ENCODE assay signal across 10 cellular contexts in the genomic region with DNA sequence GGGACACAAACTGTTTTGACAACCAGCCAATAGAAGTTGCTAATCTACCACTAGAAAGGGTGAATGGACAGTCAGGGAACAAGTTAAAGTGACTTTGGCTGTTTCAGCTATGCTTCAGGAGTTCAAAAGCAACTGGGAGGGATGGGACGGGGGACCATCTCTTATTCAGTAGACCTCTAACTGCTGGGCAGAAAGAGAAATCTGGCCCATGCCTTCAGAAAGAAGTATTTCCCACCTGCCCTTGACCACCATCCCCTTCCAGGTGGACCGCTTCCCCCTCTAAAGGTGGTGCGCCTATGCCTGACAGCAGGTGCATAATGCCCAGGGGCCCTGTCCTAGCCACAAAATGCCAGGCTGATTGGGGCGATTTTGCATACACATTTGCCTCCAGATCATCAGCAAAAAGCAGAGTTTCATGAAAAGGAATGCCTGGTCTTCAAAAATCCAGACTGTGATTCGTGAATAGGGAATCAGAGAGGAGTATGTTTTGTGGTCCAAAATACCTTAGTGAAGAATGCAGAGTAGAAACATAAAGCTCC. TPM values are rescaled to one million over a fixed set of nuclear protein-coding genes. Genes with fewer than 3 reads are reported as not detected.
DNase-seq lines count a peak whose midpoint lies in the region; ATAC-seq and TF ChIP-seq lines count a peak whose summit lies in the region.
"Had no signal": no experiment of that assay in that cellular context is flagged by ENCODE, and none has a peak within 500 bp of the region (broad histone marks: within the 10 kb centered on the region; RNA-seq: fewer than 3 reads in every experiment).

No MANE protein-coding gene starts in this region.

- H3K4me1 ChIP-seq in right atrium auricular region = peaks cover 0 to 28% of the 10 kb centered on the region in 2 donors

- CTCF ChIA-PET in activated CD4-positive, alpha-beta memory T cell treated with anti-CD3 and anti-CD28 coated beads for 36 hours (lab: Charles Lee) = interaction anchor here (0.7 to 3.1 kb wide), 10 partner anchors 22 to 108 kb away, joined by 3 to 21 read pairs (median 4); no protein-coding TSS in a partner anchor

- DNase-seq in T-helper 2 cell treated with Interferon-gamma antibody and Interleukin-4, amounts not matched to agents 5 μg/mL and 100 μg/mL, for 36 hours (ENCODE audit: low spot score) = no peak
- no peak for DNase-seq in T-helper 2 cell
- DNase-seq in activated CD4-positive, alpha-beta memory T cell treated with anti-CD3 and anti-CD28 coated beads for 36 hours = no peak
- DNase-seq in right atrium auricular region (ENCODE audit: low spot score) = no peak
- no peak for DNase-seq in stimulated activated naive B cell treated with anti-CD40 and anti-IgM and Interleukin-4, amounts not matched to agents 10 μg/mL and 1 μg/mL and 100 μg/mL, for 72 hours
- DNase-seq in globus pallidus (ENCODE audit: low spot score) = no peak
- DNase-seq: tibial artery had no signal

- no peaks in the 10 kb centered on the region for H3K27me3 Mint-ChIP-seq in T-helper 2 cell treated with Interferon-gamma antibody and Interleukin-4, amounts not matched to agents 5 μg/mL and 100 μg/mL, for 36 hours (ENCODE audit: low read depth)
- no peaks in the 10 kb centered on the region for H3K27me3 Mint-ChIP-seq in activated CD4-positive, alpha-beta memory T cell treated with anti-CD3 and anti-CD28 coated beads for 36 hours
- no peaks in the 10 kb centered on the region for H3K27me3 Mint-ChIP-seq in stimulated activated naive B cell treated with anti-CD40 and anti-IgM and Interleukin-4, amounts not matched to agents 10 μg/mL and 1 μg/mL and 100 μg/mL, for 72 hours

- H3K36me3 Mint-ChIP-seq in T-helper 2 cell treated with Interferon-gamma antibody and Interleukin-4, amounts not matched to agents 5 μg/mL and 100 μg/mL, for 36 hours (ENCODE audit: low read depth) = peaks cover 68% of the 10 kb centered on the region
- peaks cover 67% of the 10 kb centered on the region for H3K36me3 Mint-ChIP-seq in activated CD4-positive, alpha-beta memory T cell treated with anti-CD3 and anti-CD28 coated beads for 36 hours
- peaks cover 64 to 73% of the 10 kb centered on the region in 2 donors for H3K36me3 Mint-ChIP-seq in stimulated activated naive B cell treated with anti-CD40 and anti-IgM and Interleukin-4, amounts not matched to agents 10 μg/mL and 1 μg/mL and 100 μg/mL, for 72 hours

- peak overlapping the region; percentile 82 for H3K4me3 Mint-ChIP-seq in T-helper 2 cell treated with Interferon-gamma antibody and Interleukin-4, amounts not matched to agents 5 μg/mL and 100 μg/mL, for 36 hours
- H3K4me3 Mint-ChIP-seq in activated CD4-positive, alpha-beta memory T cell treated with anti-CD3 and anti-CD28 coated beads for 36 hours = peak overlapping the region; percentile 89
- peak overlapping the region; percentile 88 to 95 for H3K4me3 Mint-ChIP-seq in stimulated activated naive B cell treated with anti-CD40 and anti-IgM and Interleukin-4, amounts not matched to agents 10 μg/mL and 1 μg/mL and 100 μg/mL, for 72 hours

- H3K9me3 Mint-ChIP-seq in T-helper 2 cell treated with Interferon-gamma antibody and Interleukin-4, amounts not matched to agents 5 μg/mL and 100 μg/mL, for 36 hours = no peaks in the 10 kb centered on the region
- no peaks in the 10 kb centered on the region for H3K9me3 Mint-ChIP-seq in activated CD4-positive, alpha-beta memory T cell treated with anti-CD3 and anti-CD28 coated beads for 36 hours
- no peaks in the 10 kb centered on the region for H3K9me3 Mint-ChIP-seq in stimulated activated naive B cell treated with anti-CD40 and anti-IgM and Interleukin-4, amounts not matched to agents 10 μg/mL and 1 μg/mL and 100 μg/mL, for 72 hours

- H3K27ac ChIP-seq in right atrium auricular region = peak overlapping the region; percentile 2 to 87
- H3K27ac ChIP-seq: tibial artery had no signal

- peaks cover 10% of the 10 kb centered on the region for H3K36me3 ChIP-seq in right atrium auricular region

- peak overlapping the region; percentile 37 for H3K27ac Mint-ChIP-seq in T-helper 2 cell treated with Interferon-gamma antibody and Interleukin-4, amounts not matched to agents 5 μg/mL and 100 μg/mL, for 36 hours
- peak overlapping the region; percentile 81 for H3K27ac Mint-ChIP-seq in activated CD4-positive, alpha-beta memory T cell treated with anti-CD3 and anti-CD28 coated beads for 36 hours
- peak overlapping the region; percentile 65 for H3K27ac Mint-ChIP-seq in stimulated activated naive B cell treated with anti-CD40 and anti-IgM and Interleukin-4, amounts not matched to agents 10 μg/mL and 1 μg/mL and 100 μg/mL, for 72 hours

- intact Hi-C loops in activated CD4-positive, alpha-beta memory T cell treated with anti-CD3 and anti-CD28 coated beads for 36 hours (cut with micrococcal nuclease) = loop anchor here (1.0 to 10.0 kb wide), 4 partner anchors 23 to 1351 kb away; partner anchors contain the start of gene ARF1

- H3K27me3 ChIP-seq in right atrium auricular region = no peaks in the 10 kb centered on the region
- H3K27me3 ChIP-seq: tibial artery had no signal

- peaks cover 63% of the 10 kb centered on the region for H3K4me1 Mint-ChIP-seq in T-helper 2 cell treated with Interferon-gamma antibody and Interleukin-4, amounts not matched to agents 5 μg/mL and 100 μg/mL, for 36 hours (ENCODE audit: low read depth)
- peaks cover 61% of the 10 kb centered on the region for H3K4me1 Mint-ChIP-seq in activated CD4-positive, alpha-beta memory T cell treated with anti-CD3 and anti-CD28 coated beads for 36 hours (ENCODE audit: low read depth)
- H3K4me1 Mint-ChIP-seq in stimulated activated naive B cell treated with anti-CD40 and anti-IgM and Interleukin-4, amounts not matched to agents 10 μg/mL and 1 μg/mL and 100 μg/mL, for 72 hours = peaks cover 50 to 78% of the 10 kb centered on the region in 2 donors

- no peak for ATAC-seq in stimulated activated naive B cell treated with anti-CD40 and anti-IgM and Interleukin-4, amounts not matched to agents 10 μg/mL and 1 μg/mL and 100 μg/mL, for 72 hours (replicated peaks)
- ATAC-seq in HG02884 (IDR thresholded peaks at IDR 0.05; ENCODE audit: unreplicated experiment) (no peak), GM18868 (IDR thresholded peaks at IDR 0.05; ENCODE audit: unreplicated experiment) (no peak)
- ATAC-seq: HepG2 had no signal

- POLR2A ChIA-PET in activated CD4-positive, alpha-beta memory T cell treated with anti-CD3 and anti-CD28 coated beads for 36 hours (lab: Charles Lee) = interaction anchor here (0.6 to 1.8 kb wide), 6 partner anchors 22 to 93 kb away, joined by 3 to 4 read pairs (median 4); no protein-coding TSS in a partner anchor

- no peaks in the 10 kb centered on the region for H3K9me3 ChIP-seq in right atrium auricular region
- H3K9me3 ChIP-seq: tibial artery had no signal

- H3K4me3 ChIP-seq in right atrium auricular region = peak overlapping the region; percentile 15 to 80
- H3K4me3 ChIP-seq: tibial artery had no signal

- no peak for TF ChIP-seq CTCF in right atrium auricular region (IDR thresholded peaks at IDR 0.05)

RNA-seq across cellular contexts. Expression of gene ITPKB, which starts 5.1 kb away (rescaled TPM):
- 10 to 100 TPM; 37.5 to 38.5 TPM for total RNA-seq in activated CD4-positive, alpha-beta memory T cell treated with anti-CD3 and anti-CD28 coated beads for 36 hours
- 10 to 100 TPM; 10.8 to 11.0 TPM for total RNA-seq in right atrium auricular region
- total RNA-seq: HepG2 had no signal
